Comparison of ENCODE assay signal across 9 cellular contexts in the genomic region with DNA sequence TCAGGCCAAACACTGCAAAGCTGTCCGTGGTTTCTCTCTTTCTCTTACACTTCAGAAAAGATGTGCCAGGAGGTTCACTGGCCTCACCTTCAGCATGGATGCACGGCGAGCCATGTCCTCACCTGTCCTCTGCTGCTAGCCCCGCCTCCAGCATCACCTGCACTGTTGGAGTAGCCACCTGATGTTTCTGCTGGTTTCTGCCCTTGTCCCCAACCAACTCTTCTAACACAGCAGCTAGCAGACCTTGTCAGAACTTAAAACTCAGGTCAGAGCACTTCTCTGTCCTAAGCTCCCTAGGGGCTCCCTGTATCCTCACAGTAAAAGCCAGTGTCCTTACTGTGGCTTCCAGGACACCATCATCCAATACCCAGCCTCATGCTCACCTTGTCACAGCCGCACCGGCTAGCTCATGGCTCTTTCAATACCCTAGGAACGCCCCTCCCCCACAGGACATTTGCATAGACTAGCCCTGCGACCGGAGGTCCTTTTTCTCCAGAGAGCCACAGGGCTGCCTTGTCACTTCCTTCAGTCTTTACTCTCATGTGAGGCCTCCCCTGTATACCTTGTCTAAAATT. TPM values are rescaled to one million over a fixed set of nuclear protein-coding genes. Genes with fewer than 3 reads are reported as not detected.
DNase-seq lines count a peak whose midpoint lies in the region; ATAC-seq and TF ChIP-seq lines count a peak whose summit lies in the region.
"Had no signal": no experiment of that assay in that cellular context is flagged by ENCODE, and none has a peak within 500 bp of the region (broad histone marks: within the 10 kb centered on the region; RNA-seq: fewer than 3 reads in every experiment).

No MANE protein-coding gene starts in this region.

- H3K9me3 ChIP-seq in SU-DHL-6 (ENCODE audit: insufficient read depth, low read length): no peaks in the 10 kb centered on the region

- intact Hi-C loops in activated CD4-positive, alpha-beta memory T cell treated with anti-CD3 and anti-CD28 coated beads for 36 hours (cut with micrococcal nuclease): no loop called here
- intact Hi-C loops in lower leg skin (cut with DNase I; ENCODE audit: low total_unique reads): no loop called here

- no peak for TF ChIP-seq POLR2A in lower leg skin (IDR thresholded peaks at IDR 0.05)

- H3K4me2 ChIP-seq in SU-DHL-6 (ENCODE audit: low read depth, low read length, poor library complexity, severe bottlenecking): peak overlapping the region; percentile 100

- H3K27ac ChIP-seq in SU-DHL-6 (ENCODE audit: low read depth, low read length): peak overlapping the region; percentile 100

- H2AFZ ChIP-seq in SU-DHL-6 (ENCODE audit: low read depth, low read length, severe bottlenecking): no peak overlapping the region

- 73 to 79% methylated on average over 9 of the region's 9 CpGs for WGBS in lower leg skin, 2 donors

- TF ChIP-seq CTCF in SU-DHL-6 (IDR thresholded peaks at IDR 0.05; ENCODE audit: insufficient read depth, low read length, poor library complexity, severe bottlenecking): no peak
- no peak for TF ChIP-seq CTCF in neural crest cell (conservative IDR thresholded peaks at IDR 0.05)
- TF ChIP-seq CTCF in lower leg skin (IDR thresholded peaks at IDR 0.05): no peak

- H3K4me1 Mint-ChIP-seq in activated CD4-positive, alpha-beta memory T cell treated with anti-CD3 and anti-CD28 coated beads for 36 hours (ENCODE audit: low read depth): peaks cover 16% of the 10 kb centered on the region
- peaks cover 23% of the 10 kb centered on the region for H3K4me1 Mint-ChIP-seq in activated CD4-positive, alpha-beta memory T cell treated with anti-CD3 and anti-CD28 coated beads, Interleukin-2, amount 10 ng/mL, durations not matched to agents 7 days and 5 days
- peaks cover 43% of the 10 kb centered on the region for H3K4me1 Mint-ChIP-seq in neural crest cell

- no peaks in the 10 kb centered on the region for H3K9me2 ChIP-seq in SU-DHL-6 (replicated peaks; ENCODE audit: insufficient read depth, low read length)

- no peaks in the 10 kb centered on the region for H4K20me1 ChIP-seq in SU-DHL-6 (ENCODE audit: low read depth, low read length)

- ATAC-seq in HG03060 (IDR thresholded peaks at IDR 0.05; ENCODE audit: low read depth, unreplicated experiment): peak; percentile 39

- DNase-seq in activated CD4-positive, alpha-beta memory T cell treated with anti-CD3 and anti-CD28 coated beads for 36 hours: peak; percentile 33
- no peak for DNase-seq in activated CD4-positive, alpha-beta memory T cell treated with anti-CD3 and anti-CD28 coated beads, Interleukin-2, amount 10 ng/mL, durations not matched to agents 7 days and 5 days
- DNase-seq in neural crest cell (ENCODE audit: low read depth, low spot score) (peak; percentile 41), lower leg skin (ENCODE audit: low spot score in 2 of 2) (no peak), T-helper 9 cell (no peak)
- no peak for DNase-seq in central memory CD4-positive, alpha-beta T cell

- peaks cover 3% of the 10 kb centered on the region; the same call in 1 of the 2 replicates for H3K36me3 ChIP-seq in SU-DHL-6 (ENCODE audit: low read length)

- H3K79me2 ChIP-seq in SU-DHL-6 (ENCODE audit: insufficient read depth, low read length): peaks cover 82% of the 10 kb centered on the region

- no peaks in the 10 kb centered on the region for H3K27me3 ChIP-seq in SU-DHL-6 (ENCODE audit: low read length)

- peak overlapping the region; percentile 75 for H3K9ac ChIP-seq in SU-DHL-6 (ENCODE audit: low read length)

- peaks cover 12% of the 10 kb centered on the region for H3K27me3 Mint-ChIP-seq in activated CD4-positive, alpha-beta memory T cell treated with anti-CD3 and anti-CD28 coated beads for 36 hours
- H3K27me3 Mint-ChIP-seq in activated CD4-positive, alpha-beta memory T cell treated with anti-CD3 and anti-CD28 coated beads, Interleukin-2, amount 10 ng/mL, durations not matched to agents 7 days and 5 days: peaks cover 17% of the 10 kb centered on the region
- no peaks in the 10 kb centered on the region for H3K27me3 Mint-ChIP-seq in neural crest cell (ENCODE audit: low read depth)

- H3K4me3 Mint-ChIP-seq in activated CD4-positive, alpha-beta memory T cell treated with anti-CD3 and anti-CD28 coated beads for 36 hours: no peak overlapping the region
- H3K4me3 Mint-ChIP-seq in activated CD4-positive, alpha-beta memory T cell treated with anti-CD3 and anti-CD28 coated beads, Interleukin-2, amount 10 ng/mL, durations not matched to agents 7 days and 5 days: no peak overlapping the region
- H3K4me3 Mint-ChIP-seq in neural crest cell: no peak overlapping the region

- H3F3A ChIP-seq in SU-DHL-6 (ENCODE audit: insufficient read depth): peaks cover 84% of the 10 kb centered on the region

- no peaks in the 10 kb centered on the region for H3K36me3 Mint-ChIP-seq in activated CD4-positive, alpha-beta memory T cell treated with anti-CD3 and anti-CD28 coated beads for 36 hours
- no peaks in the 10 kb centered on the region for H3K36me3 Mint-ChIP-seq in activated CD4-positive, alpha-beta memory T cell treated with anti-CD3 and anti-CD28 coated beads, Interleukin-2, amount 10 ng/mL, durations not matched to agents 7 days and 5 days (ENCODE audit: low read depth)
- H3K36me3 Mint-ChIP-seq in neural crest cell (ENCODE audit: low read depth): no peaks in the 10 kb centered on the region

- POLR2A ChIA-PET in activated CD4-positive, alpha-beta memory T cell treated with anti-CD3 and anti-CD28 coated beads for 36 hours (lab: Charles Lee): no interaction called here
- POLR2A ChIA-PET in activated CD4-positive, alpha-beta memory T cell treated with anti-CD3 and anti-CD28 coated beads, Interleukin-2, amount 10 ng/mL, durations not matched to agents 7 days and 5 days (lab: Charles Lee): interaction anchor here (1.7 kb wide), 1 partner anchor 16 kb away, joined by 9 read pairs; a partner anchor contains a TSS

- H3K27ac Mint-ChIP-seq in activated CD4-positive, alpha-beta memory T cell treated with anti-CD3 and anti-CD28 coated beads for 36 hours: no peak overlapping the region
- no peak overlapping the region for H3K27ac Mint-ChIP-seq in activated CD4-positive, alpha-beta memory T cell treated with anti-CD3 and anti-CD28 coated beads, Interleukin-2, amount 10 ng/mL, durations not matched to agents 7 days and 5 days
- peak overlapping the region; percentile 32 for H3K27ac Mint-ChIP-seq in neural crest cell (ENCODE audit: unreplicated experiment)

- H3K4me3 ChIP-seq in SU-DHL-6 (ENCODE audit: insufficient read depth, low read length, poor library complexity, severe bottlenecking) (peak overlapping the region; percentile 49), lower leg skin (ENCODE audit: low read depth, poor library complexity, severe bottlenecking) (no peak overlapping the region)

- no peaks in the 10 kb centered on the region for H3K9me3 Mint-ChIP-seq in activated CD4-positive, alpha-beta memory T cell treated with anti-CD3 and anti-CD28 coated beads for 36 hours
- no peaks in the 10 kb centered on the region for H3K9me3 Mint-ChIP-seq in activated CD4-positive, alpha-beta memory T cell treated with anti-CD3 and anti-CD28 coated beads, Interleukin-2, amount 10 ng/mL, durations not matched to agents 7 days and 5 days
- no peaks in the 10 kb centered on the region for H3K9me3 Mint-ChIP-seq in neural crest cell

- CTCF ChIA-PET in activated CD4-positive, alpha-beta memory T cell treated with anti-CD3 and anti-CD28 coated beads for 36 hours (lab: Charles Lee): interaction anchor here (0.5 kb wide), 1 partner anchor 32 kb away, joined by 3 read pairs; no protein-coding TSS in a partner anchor
- CTCF ChIA-PET in activated CD4-positive, alpha-beta memory T cell treated with anti-CD3 and anti-CD28 coated beads, Interleukin-2, amount 10 ng/mL, durations not matched to agents 7 days and 5 days (lab: Charles Lee): interaction anchor here (1.0 kb wide), 1 partner anchor 33 kb away, joined by 4 read pairs; no protein-coding TSS in a partner anchor

RNA-seq across cellular contexts. Expression of a gene that starts 15.2 kb away (rescaled TPM):
- under 1 TPM; 0.41 to 0.48 TPM for total RNA-seq in activated CD4-positive, alpha-beta memory T cell treated with anti-CD3 and anti-CD28 coated beads for 36 hours
- under 1 TPM; 0.08 to 0.15 TPM for total RNA-seq in activated CD4-positive, alpha-beta memory T cell treated with anti-CD3 and anti-CD28 coated beads, Interleukin-2, amount 10 ng/mL, durations not matched to agents 7 days and 5 days
- total RNA-seq in neural crest cell: 14.1 and 14.3 TPM in 2 replicates
- total RNA-seq in lower leg skin: 1 to 10 TPM; 6.0 to 9.7 (median 6.4) TPM

RNA-seq across cellular contexts. Expression of a gene that starts 52.3 kb away (rescaled TPM):
- not detected for total RNA-seq in activated CD4-positive, alpha-beta memory T cell treated with anti-CD3 and anti-CD28 coated beads for 36 hours
- total RNA-seq in activated CD4-positive, alpha-beta memory T cell treated with anti-CD3 and anti-CD28 coated beads, Interleukin-2, amount 10 ng/mL, durations not matched to agents 7 days and 5 days: under 1 TPM in 1 of 2 experiments, not detected in 1; 0.25 TPM
- total RNA-seq in neural crest cell (not detected in 2 replicates), lower leg skin (not detected)
- total RNA-seq: glomerular endothelial cell had no signal

Comparison
In these comparisons a context has a peak if more than half of its experiments do, and no peak if none do; other contexts are left out.
1. DNase-seq: peak in activated CD4-positive, alpha-beta memory T cell treated with anti-CD3 and anti-CD28 coated beads for 36 hours (single experiment) and neural crest cell (single experiment); none in activated CD4-positive, alpha-beta memory T cell treated with anti-CD3 and anti-CD28 coated beads, Interleukin-2, amount 10 ng/mL, durations not matched to agents 7 days and 5 days (single experiment), lower leg skin (0 of 2), T-helper 9 cell (single experiment) and central memory CD4-positive, alpha-beta T cell (single experiment).
2. RNA of a gene that starts 15.2 kb away (total RNA-seq): 14.1 to 14.3 TPM in neural crest cell and 6.0 to 9.7 TPM in lower leg skin; 0.41 to 0.48 TPM in activated CD4-positive, alpha-beta memory T cell treated with anti-CD3 and anti-CD28 coated beads for 36 hours and 0.08 to 0.15 TPM in activated CD4-positive, alpha-beta memory T cell treated with anti-CD3 and anti-CD28 coated beads, Interleukin-2, amount 10 ng/mL, durations not matched to agents 7 days and 5 days; every median in the first group is over 4 times any median in the second.